In the genomic region with DNA sequence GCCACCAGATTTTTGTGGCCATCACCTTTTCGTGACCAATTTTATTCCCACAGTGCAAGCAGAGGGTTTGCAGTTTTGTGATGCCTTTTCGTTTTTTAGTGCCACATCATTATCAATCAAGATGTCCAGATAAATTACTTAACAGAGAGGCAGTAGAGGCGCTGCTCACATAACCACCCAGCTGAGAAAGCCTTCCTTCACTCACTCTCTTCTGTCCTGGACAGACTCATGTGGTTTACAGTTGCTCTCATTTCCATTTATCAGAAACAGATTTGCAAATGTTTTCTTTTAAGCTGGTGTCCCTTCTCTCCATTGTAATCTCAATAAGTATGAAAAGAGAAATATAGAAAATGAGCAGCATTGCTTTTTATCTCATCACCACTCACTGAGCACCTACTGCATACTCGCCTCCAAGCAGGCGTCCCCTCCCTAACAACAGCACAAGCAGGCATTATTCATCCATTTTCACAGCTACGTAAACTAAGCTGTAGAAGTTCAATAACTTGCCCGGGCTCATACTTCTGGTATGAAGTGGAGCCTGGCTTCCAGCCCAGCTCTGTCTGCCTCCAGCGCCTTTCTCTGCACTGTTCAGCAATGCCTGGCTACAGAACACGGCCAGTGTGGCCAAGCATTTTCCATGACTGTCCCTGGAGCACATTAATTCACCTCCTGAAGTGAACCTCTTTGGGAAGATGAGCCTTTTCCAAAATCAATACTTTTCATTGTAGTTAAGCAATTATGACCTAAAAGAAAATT, we compare ENCODE assay signal across 8 cellular contexts. TPM values are rescaled to one million over a fixed set of nuclear protein-coding genes. Genes with fewer than 3 reads are reported as not detected.
DNase-seq lines count a peak whose midpoint lies in the region; ATAC-seq lines count a peak whose summit lies in the region.

No MANE protein-coding gene starts in this region.

- H3K4me3 ChIP-seq in skin epidermis: no peak overlapping the region

- peak; percentile 43 for DNase-seq in GOT3 (lab: John Stamatoyannopoulos, UW)
- DNase-seq in amygdala (lab: John Stamatoyannopoulos, UW): peak in 38 of 56 donors; percentile 7 to 74 (median 39)
- DNase-seq in left ventricle myocardium superior: peak; percentile 94
- no peak for DNase-seq in activated T-cell treated with anti-CD3 and anti-CD28 coated beads, Interleukin-2, amount 50 U/mL, for 1 hour
- DNase-seq in stimulated activated CD4-positive, alpha-beta T cell treated with anti-CD3 and anti-CD28 coated beads, Interleukin-2, amount 100 ng/mL, for 48 hours: no peak
- no peak for DNase-seq in cortex of kidney (lab: John Stamatoyannopoulos, UW)

- peak overlapping the region in 18 of 21 experiments; percentile 17 to 82 (median 48) for H3K27ac ChIP-seq in skin epidermis

- intact Hi-C loops in left ventricle myocardium superior (cut with micrococcal nuclease): no loop called here

- peak; percentile 82 for ATAC-seq in left ventricle myocardium superior
- ATAC-seq in HG03354 (IDR thresholded peaks at IDR 0.05; ENCODE audit: poor library complexity, severe bottlenecking, unreplicated experiment): no peak

RNA-seq across cellular contexts. Expression of gene KATNAL1, which starts 34.6 kb away (rescaled TPM):
- total RNA-seq in left ventricle myocardium superior: 36.6 TPM

Comparison
In these comparisons a context has a peak if more than half of its experiments do, and no peak if none do; other contexts are left out.
1. DNase-seq: peak in GOT3 (single experiment), amygdala (38 of 56) and left ventricle myocardium superior (single experiment); none in activated T-cell treated with anti-CD3 and anti-CD28 coated beads, Interleukin-2, amount 50 U/mL, for 1 hour (single experiment), stimulated activated CD4-positive, alpha-beta T cell treated with anti-CD3 and anti-CD28 coated beads, Interleukin-2, amount 100 ng/mL, for 48 hours (0 of 2) and cortex of kidney (single experiment).